ENCODE assay signal across 9 cellular contexts in the genomic region with DNA sequence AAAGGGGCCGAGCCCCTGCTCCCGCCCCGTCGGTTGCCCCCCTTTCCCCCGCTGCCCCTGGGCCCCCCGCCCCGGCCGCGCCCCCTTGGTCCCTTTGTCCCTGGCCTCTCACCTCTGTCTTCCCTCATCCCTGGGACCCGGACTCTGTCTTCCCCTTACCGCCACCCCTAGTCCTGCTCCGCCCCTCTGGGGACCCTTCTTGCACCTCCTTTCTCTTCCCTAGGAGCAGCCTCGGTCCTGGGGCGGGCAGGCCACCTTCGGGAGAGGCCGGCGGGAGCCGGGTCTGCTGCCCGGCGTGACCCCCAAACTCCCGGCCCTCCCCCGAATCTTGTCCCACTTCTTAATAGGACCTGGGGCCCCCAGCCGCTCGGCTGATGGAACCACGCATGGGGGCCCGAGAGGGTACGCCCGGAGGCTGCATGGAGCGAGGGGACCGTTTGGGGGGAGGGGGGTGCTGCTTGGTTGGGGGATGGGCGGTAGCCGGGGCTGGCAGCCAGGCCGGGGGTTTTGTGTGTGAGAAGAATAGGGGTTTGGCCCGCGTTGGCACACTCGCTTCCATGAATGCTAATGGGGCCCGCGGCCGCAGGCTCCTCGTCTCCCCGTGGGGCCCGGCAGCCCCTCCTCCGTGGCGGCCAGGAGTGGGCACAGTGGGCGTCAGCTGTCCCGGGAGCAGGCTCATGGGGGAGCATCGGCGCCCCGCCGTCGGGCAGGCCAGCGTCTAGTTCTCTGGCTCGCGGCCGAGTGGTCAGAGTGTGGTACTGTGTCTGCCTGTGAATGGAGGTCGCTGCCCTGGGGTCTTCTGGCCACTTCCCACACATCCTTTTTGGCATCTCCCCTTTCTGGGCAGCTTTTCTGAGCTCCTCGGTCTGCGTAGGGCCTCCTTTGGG. TPM values are rescaled to one million over a fixed set of nuclear protein-coding genes. Genes with fewer than 3 reads are reported as not detected.
DNase-seq lines count a peak whose midpoint lies in the region; ATAC-seq lines count a peak whose summit lies in the region.
"Had no signal": no experiment of that assay in that cellular context is flagged by ENCODE, and none has a peak within 500 bp of the region (broad histone marks: within the 10 kb centered on the region; RNA-seq: fewer than 3 reads in every experiment).

No MANE protein-coding gene starts in this region.

- no peak for ATAC-seq in activated CD4-positive, alpha-beta T cell treated with anti-CD3 and anti-CD28 coated beads for 36 hours
- ATAC-seq in stimulated activated naive CD8-positive, alpha-beta T cell treated with anti-CD3 and anti-CD28 coated beads, Interleukin-15, amount 100 ng/mL, for 72 hours, result peak; percentile 8
- ATAC-seq in GM21526 (IDR thresholded peaks at IDR 0.05; ENCODE audit: low FRiP score, unreplicated experiment) (no peak), GM18511 (IDR thresholded peaks at IDR 0.05; ENCODE audit: unreplicated experiment) (no peak)

- no peak overlapping the region for H3K27ac Mint-ChIP-seq in activated CD4-positive, alpha-beta T cell treated with anti-CD3 and anti-CD28 coated beads for 36 hours
- H3K27ac Mint-ChIP-seq in activated T-helper 1 cell treated with anti-CD3 and anti-CD28 coated beads, Interleukin-12 subunit alpha, Interleukin-12 subunit beta, Interleukin-2, Interleukin-4 antibody, amounts not matched to agents 30 ng/mL and 10 ng/mL and 1 ng/mL, durations not matched to agents 14 hours and 24 hours and 36 hours, result no peak overlapping the region
- no peak overlapping the region for H3K27ac Mint-ChIP-seq in immature natural killer cell
- H3K27ac Mint-ChIP-seq in stimulated activated naive CD8-positive, alpha-beta T cell treated with anti-CD3 and anti-CD28 coated beads, Interleukin-15, amount 100 ng/mL, for 72 hours, result no peak overlapping the region

- POLR2A ChIA-PET in activated CD4-positive, alpha-beta T cell treated with anti-CD3 and anti-CD28 coated beads for 36 hours (lab: Charles Lee), result no interaction called here

- no peak for DNase-seq in activated CD4-positive, alpha-beta T cell treated with anti-CD3 and anti-CD28 coated beads for 36 hours
- DNase-seq in activated CD4-positive, alpha-beta T cell treated with anti-CD3 and anti-CD28 coated beads, Interleukin-2, amount 50 U/mL, for 48 hours, result no peak
- DNase-seq in activated T-helper 1 cell treated with anti-CD3 and anti-CD28 coated beads, Interleukin-12 subunit alpha, Interleukin-12 subunit beta, Interleukin-2, Interleukin-4 antibody, amounts not matched to agents 30 ng/mL and 10 ng/mL and 1 ng/mL, durations not matched to agents 14 hours and 24 hours and 36 hours (ENCODE audit: low spot score), result no peak
- DNase-seq in immature natural killer cell (no peak), NCI-H2227 treated with DMSO at 0.1 percent for 48 hours (lab: John Stamatoyannopoulos, UW) (no peak)
- no peak for DNase-seq in stimulated activated naive CD8-positive, alpha-beta T cell treated with anti-CD3 and anti-CD28 coated beads, Interleukin-15, amount 100 ng/mL, for 72 hours
- DNase-seq: NCI-H2171 treated with DMSO at 0.1 percent for 48 hours had no signal

- CTCF ChIA-PET in activated CD4-positive, alpha-beta T cell treated with anti-CD3 and anti-CD28 coated beads for 36 hours (lab: Charles Lee), result interaction anchor here (4.4 kb wide), 1 partner anchor 11 kb away, joined by 19 read pairs; no protein-coding TSS in a partner anchor

- no peaks in the 10 kb centered on the region for H3K9me3 Mint-ChIP-seq in activated CD4-positive, alpha-beta T cell treated with anti-CD3 and anti-CD28 coated beads for 36 hours (ENCODE audit: low read depth)
- no peaks in the 10 kb centered on the region for H3K9me3 Mint-ChIP-seq in activated T-helper 1 cell treated with anti-CD3 and anti-CD28 coated beads, Interleukin-12 subunit alpha, Interleukin-12 subunit beta, Interleukin-2, Interleukin-4 antibody, amounts not matched to agents 30 ng/mL and 10 ng/mL and 1 ng/mL, durations not matched to agents 14 hours and 24 hours and 36 hours
- H3K9me3 Mint-ChIP-seq in immature natural killer cell, result no peaks in the 10 kb centered on the region
- H3K9me3 Mint-ChIP-seq in stimulated activated naive CD8-positive, alpha-beta T cell treated with anti-CD3 and anti-CD28 coated beads, Interleukin-15, amount 100 ng/mL, for 72 hours, result no peaks in the 10 kb centered on the region

- H3K36me3 Mint-ChIP-seq in activated CD4-positive, alpha-beta T cell treated with anti-CD3 and anti-CD28 coated beads for 36 hours (ENCODE audit: low read depth), result peaks cover 2% of the 10 kb centered on the region
- H3K36me3 Mint-ChIP-seq in activated T-helper 1 cell treated with anti-CD3 and anti-CD28 coated beads, Interleukin-12 subunit alpha, Interleukin-12 subunit beta, Interleukin-2, Interleukin-4 antibody, amounts not matched to agents 30 ng/mL and 10 ng/mL and 1 ng/mL, durations not matched to agents 14 hours and 24 hours and 36 hours (ENCODE audit: low read depth), result no peaks in the 10 kb centered on the region
- peaks cover 0 to 5% (median 0%) of the 10 kb centered on the region in 3 donors for H3K36me3 Mint-ChIP-seq in immature natural killer cell

- intact Hi-C loops in activated CD4-positive, alpha-beta T cell treated with anti-CD3 and anti-CD28 coated beads for 36 hours (cut with DNase I, micrococcal nuclease), result loop anchor here in 1 of 2 experiments (5.0 to 10.0 kb wide), 3 partner anchors 158 to 291 kb away; a partner anchor contains a TSS
- intact Hi-C loops in activated T-helper 1 cell treated with anti-CD3 and anti-CD28 coated beads, Interleukin-12 subunit alpha, Interleukin-12 subunit beta, Interleukin-2, Interleukin-4 antibody, amounts not matched to agents 30 ng/mL and 10 ng/mL and 1 ng/mL, durations not matched to agents 14 hours and 24 hours and 36 hours (cut with micrococcal nuclease), result loop anchor here (5.0 kb wide), 1 partner anchor 158 kb away; no protein-coding TSS in a partner anchor

- peaks cover 5% of the 10 kb centered on the region for H3K4me1 Mint-ChIP-seq in activated CD4-positive, alpha-beta T cell treated with anti-CD3 and anti-CD28 coated beads for 36 hours
- H3K4me1 Mint-ChIP-seq in activated T-helper 1 cell treated with anti-CD3 and anti-CD28 coated beads, Interleukin-12 subunit alpha, Interleukin-12 subunit beta, Interleukin-2, Interleukin-4 antibody, amounts not matched to agents 30 ng/mL and 10 ng/mL and 1 ng/mL, durations not matched to agents 14 hours and 24 hours and 36 hours (ENCODE audit: low read depth), result peaks cover 17% of the 10 kb centered on the region
- H3K4me1 Mint-ChIP-seq in immature natural killer cell, result peaks cover 19 to 20% of the 10 kb centered on the region in 2 donors
- H3K4me1 Mint-ChIP-seq in stimulated activated naive CD8-positive, alpha-beta T cell treated with anti-CD3 and anti-CD28 coated beads, Interleukin-15, amount 100 ng/mL, for 72 hours, result peaks cover 28% of the 10 kb centered on the region

- H3K4me3 Mint-ChIP-seq in activated CD4-positive, alpha-beta T cell treated with anti-CD3 and anti-CD28 coated beads for 36 hours, result peak overlapping the region; percentile 35
- peak overlapping the region; percentile 73 for H3K4me3 Mint-ChIP-seq in activated T-helper 1 cell treated with anti-CD3 and anti-CD28 coated beads, Interleukin-12 subunit alpha, Interleukin-12 subunit beta, Interleukin-2, Interleukin-4 antibody, amounts not matched to agents 30 ng/mL and 10 ng/mL and 1 ng/mL, durations not matched to agents 14 hours and 24 hours and 36 hours
- H3K4me3 Mint-ChIP-seq in immature natural killer cell, result peak overlapping the region; percentile 59 to 79 (median 70)
- H3K4me3 Mint-ChIP-seq in stimulated activated naive CD8-positive, alpha-beta T cell treated with anti-CD3 and anti-CD28 coated beads, Interleukin-15, amount 100 ng/mL, for 72 hours, result peak overlapping the region; percentile 80 to 81

- H3K27me3 Mint-ChIP-seq in activated CD4-positive, alpha-beta T cell treated with anti-CD3 and anti-CD28 coated beads for 36 hours, result peaks cover 26% of the 10 kb centered on the region
- H3K27me3 Mint-ChIP-seq in activated T-helper 1 cell treated with anti-CD3 and anti-CD28 coated beads, Interleukin-12 subunit alpha, Interleukin-12 subunit beta, Interleukin-2, Interleukin-4 antibody, amounts not matched to agents 30 ng/mL and 10 ng/mL and 1 ng/mL, durations not matched to agents 14 hours and 24 hours and 36 hours (ENCODE audit: insufficient read depth), result peaks cover 48% of the 10 kb centered on the region
- peaks cover 14 to 21% (median 14%) of the 10 kb centered on the region in 3 donors for H3K27me3 Mint-ChIP-seq in immature natural killer cell (ENCODE audit: low read depth in 3 of 3)
- peaks cover 87% of the 10 kb centered on the region for H3K27me3 Mint-ChIP-seq in stimulated activated naive CD8-positive, alpha-beta T cell treated with anti-CD3 and anti-CD28 coated beads, Interleukin-15, amount 100 ng/mL, for 72 hours

RNA-seq across cellular contexts. Expression of a gene that starts 1.0 kb away (rescaled TPM):
- 1 to 10 TPM; 3.2 to 5.7 TPM for total RNA-seq in activated CD4-positive, alpha-beta T cell treated with anti-CD3 and anti-CD28 coated beads for 36 hours
- total RNA-seq in activated T-helper 1 cell treated with anti-CD3 and anti-CD28 coated beads, Interleukin-12 subunit alpha, Interleukin-12 subunit beta, Interleukin-2, Interleukin-4 antibody, amounts not matched to agents 30 ng/mL and 10 ng/mL and 1 ng/mL, durations not matched to agents 14 hours and 24 hours and 36 hours, result 6.1 and 7.4 TPM in 2 replicates
- polyA plus RNA-seq in immature natural killer cell, result 1 to 10 TPM in 2 of 3 donors, under 1 TPM in 1; 0.50 to 3.5 (median 1.4) TPM
